Comparison of ENCODE assay signal across 13 cellular contexts in the genomic region with DNA sequence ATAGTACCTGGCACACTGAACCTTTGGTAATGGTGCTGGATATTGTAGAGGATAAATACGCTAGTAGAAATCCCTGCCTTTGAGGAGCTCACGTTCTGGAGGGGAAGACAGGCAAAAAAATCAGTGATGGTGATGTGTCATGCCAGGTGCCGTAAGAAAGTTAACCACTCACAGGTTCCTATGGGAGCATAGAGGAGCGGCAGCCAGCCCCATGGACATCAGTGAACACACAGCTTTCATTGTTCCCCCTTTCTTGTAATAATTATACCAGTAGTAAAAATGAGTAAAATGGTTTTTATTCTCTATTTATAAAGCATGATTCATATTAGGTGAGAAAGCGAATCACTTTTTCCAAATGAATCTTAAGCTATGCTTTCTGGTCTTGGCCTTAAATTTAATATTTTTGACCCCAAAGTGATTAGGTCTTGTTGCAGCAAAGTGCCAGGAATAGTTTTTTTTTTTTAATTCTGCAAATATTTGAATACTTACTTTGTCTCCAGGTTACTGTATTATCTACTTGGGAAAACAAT. TPM values are rescaled to one million over a fixed set of nuclear protein-coding genes. Genes with fewer than 3 reads are reported as not detected.
DNase-seq lines count a peak whose midpoint lies in the region; ATAC-seq and TF ChIP-seq lines count a peak whose summit lies in the region.
"Had no signal": no experiment of that assay in that cellular context is flagged by ENCODE, and none has a peak within 500 bp of the region (broad histone marks: within the 10 kb centered on the region; RNA-seq: fewer than 3 reads in every experiment).

No MANE protein-coding gene starts in this region.

- H3K9me3 Mint-ChIP-seq in activated naive CD4-positive, alpha-beta T cell treated with anti-CD3 and anti-CD28 coated beads, Interleukin-2, amount 50 U/mL, for 24 hours = no peaks in the 10 kb centered on the region
- H3K9me3 Mint-ChIP-seq in activated naive CD4-positive, alpha-beta T cell treated with anti-CD3 and anti-CD28 coated beads for 36 hours = no peaks in the 10 kb centered on the region
- no peaks in the 10 kb centered on the region for H3K9me3 Mint-ChIP-seq in stimulated activated naive CD8-positive, alpha-beta T cell treated with anti-CD3 and anti-CD28 coated beads, Interleukin-15, amount 100 ng/mL, for 72 hours
- no peaks in the 10 kb centered on the region for H3K9me3 Mint-ChIP-seq in CD4-positive, alpha-beta T cell
- H3K9me3 Mint-ChIP-seq: neural crest cell had no signal

- H3K36me3 Mint-ChIP-seq in activated naive CD4-positive, alpha-beta T cell treated with anti-CD3 and anti-CD28 coated beads, Interleukin-2, amount 50 U/mL, for 24 hours = no peaks in the 10 kb centered on the region
- no peaks in the 10 kb centered on the region for H3K36me3 Mint-ChIP-seq in activated naive CD4-positive, alpha-beta T cell treated with anti-CD3 and anti-CD28 coated beads for 36 hours (ENCODE audit: low read depth)
- no peaks in the 10 kb centered on the region for H3K36me3 Mint-ChIP-seq in CD4-positive, alpha-beta T cell (ENCODE audit: low read depth)

- no peaks in the 10 kb centered on the region for H3K27me3 ChIP-seq in upper lobe of left lung
- no peaks in the 10 kb centered on the region for H3K27me3 ChIP-seq in CD4-positive, alpha-beta T cell (ENCODE audit: control insufficient read depth, insufficient read depth, low read length)
- H3K27me3 ChIP-seq: stomach had no signal

- peak overlapping the region; percentile 30 for H3K27ac Mint-ChIP-seq in activated naive CD4-positive, alpha-beta T cell treated with anti-CD3 and anti-CD28 coated beads, Interleukin-2, amount 50 U/mL, for 24 hours
- H3K27ac Mint-ChIP-seq in activated naive CD4-positive, alpha-beta T cell treated with anti-CD3 and anti-CD28 coated beads for 36 hours = no peak overlapping the region
- peak overlapping the region; percentile 48 to 77 for H3K27ac Mint-ChIP-seq in stimulated activated naive CD8-positive, alpha-beta T cell treated with anti-CD3 and anti-CD28 coated beads, Interleukin-15, amount 100 ng/mL, for 72 hours
- no peak overlapping the region for H3K27ac Mint-ChIP-seq in CD4-positive, alpha-beta T cell

- no peak overlapping the region for H3K4me3 Mint-ChIP-seq in activated naive CD4-positive, alpha-beta T cell treated with anti-CD3 and anti-CD28 coated beads, Interleukin-2, amount 50 U/mL, for 24 hours
- no peak overlapping the region for H3K4me3 Mint-ChIP-seq in activated naive CD4-positive, alpha-beta T cell treated with anti-CD3 and anti-CD28 coated beads for 36 hours
- H3K4me3 Mint-ChIP-seq in stimulated activated naive CD8-positive, alpha-beta T cell treated with anti-CD3 and anti-CD28 coated beads, Interleukin-15, amount 100 ng/mL, for 72 hours = peak overlapping the region in 1 of 2 donors; percentile 43
- H3K4me3 Mint-ChIP-seq in CD4-positive, alpha-beta T cell = no peak overlapping the region
- H3K4me3 Mint-ChIP-seq: H9 had no signal

- no peak overlapping the region for H3K27ac ChIP-seq in upper lobe of left lung
- H3K27ac ChIP-seq in CD4-positive, alpha-beta T cell (ENCODE audit: low read depth, low read length) = no peak overlapping the region
- H3K27ac ChIP-seq: epithelial cell of prostate had no signal

- ATAC-seq in HG02623 (IDR thresholded peaks at IDR 0.05; ENCODE audit: unreplicated experiment) (peak; percentile 22), upper lobe of left lung (ENCODE audit: low FRiP score in 2 of 2) (no peak)
- ATAC-seq in stimulated activated naive CD8-positive, alpha-beta T cell treated with anti-CD3 and anti-CD28 coated beads, Interleukin-15, amount 100 ng/mL, for 72 hours = peak; percentile 48
- ATAC-seq in CD4-positive, alpha-beta T cell (ENCODE audit: poor library complexity) = no peak

- POLR2A ChIA-PET in CD4-positive, alpha-beta T cell (lab: Charles Lee) = no interaction called here

- no peak overlapping the region for H3K4me3 ChIP-seq in upper lobe of left lung
- H3K4me3 ChIP-seq: stomach had no signal

- peaks cover 4 to 12% (median 8%) of the 10 kb centered on the region in 4 donors for H3K4me1 ChIP-seq in upper lobe of left lung

- WGBS in upper lobe of left lung, 2 donors = 57 to 61% methylated on average over 5 of the region's 5 CpGs

- no peaks in the 10 kb centered on the region for H3K9me3 ChIP-seq in upper lobe of left lung
- no peaks in the 10 kb centered on the region for H3K9me3 ChIP-seq in CD4-positive, alpha-beta T cell (ENCODE audit: control insufficient read depth, low read length)
- H3K9me3 ChIP-seq: stomach had no signal

- no peak for TF ChIP-seq EP300 in upper lobe of left lung (IDR thresholded peaks at IDR 0.05)

- no peak for DNase-seq in activated naive CD4-positive, alpha-beta T cell treated with anti-CD3 and anti-CD28 coated beads for 36 hours
- DNase-seq in OCI-M1 (lab: John Stamatoyannopoulos, UW) (peak; percentile 79), upper lobe of left lung (no peak), EL (no peak)
- no peak for DNase-seq in stimulated activated naive CD8-positive, alpha-beta T cell treated with anti-CD3 and anti-CD28 coated beads, Interleukin-15, amount 100 ng/mL, for 72 hours
- no peak for DNase-seq in CD4-positive, alpha-beta T cell
- DNase-seq: activated CD4-positive, alpha-beta T cell treated with anti-CD3 and anti-CD28 coated beads, Interleukin-2, amount 50 U/mL, for 48 hours; H9; stomach had no signal

- no peak for TF ChIP-seq POLR2A in upper lobe of left lung (IDR thresholded peaks at IDR 0.05)

- TF ChIP-seq CTCF in upper lobe of left lung (IDR thresholded peaks at IDR 0.05) = no peak
- TF ChIP-seq CTCF in CD4-positive, alpha-beta T cell (IDR thresholded peaks at IDR 0.05) = no peak

- peaks cover 19% of the 10 kb centered on the region for H3K4me1 Mint-ChIP-seq in activated naive CD4-positive, alpha-beta T cell treated with anti-CD3 and anti-CD28 coated beads, Interleukin-2, amount 50 U/mL, for 24 hours
- peaks cover 21% of the 10 kb centered on the region for H3K4me1 Mint-ChIP-seq in activated naive CD4-positive, alpha-beta T cell treated with anti-CD3 and anti-CD28 coated beads for 36 hours (ENCODE audit: low read depth)
- peaks cover 21% of the 10 kb centered on the region for H3K4me1 Mint-ChIP-seq in stimulated activated naive CD8-positive, alpha-beta T cell treated with anti-CD3 and anti-CD28 coated beads, Interleukin-15, amount 100 ng/mL, for 72 hours
- peaks cover 15% of the 10 kb centered on the region for H3K4me1 Mint-ChIP-seq in CD4-positive, alpha-beta T cell (ENCODE audit: low read depth)

- CTCF ChIA-PET in activated naive CD4-positive, alpha-beta T cell treated with anti-CD3 and anti-CD28 coated beads for 36 hours (lab: Charles Lee) = interaction anchor here (0.7 to 1.2 kb wide), 6 partner anchors 9 to 261 kb away, joined by 3 to 8 read pairs (median 4); no protein-coding TSS in a partner anchor
- CTCF ChIA-PET in CD4-positive, alpha-beta T cell (lab: Charles Lee) = interaction anchor here (2.4 kb wide), 1 partner anchor 70 kb away, joined by 9 read pairs; no protein-coding TSS in a partner anchor

- intact Hi-C loops in activated naive CD4-positive, alpha-beta T cell treated with anti-CD3 and anti-CD28 coated beads for 36 hours (cut with micrococcal nuclease) = no loop called here
- intact Hi-C loops in CD4-positive, alpha-beta T cell (cut with DNase I, micrococcal nuclease) = no loop called here

- no peaks in the 10 kb centered on the region for H3K36me3 ChIP-seq in upper lobe of left lung
- H3K36me3 ChIP-seq: stomach had no signal

- H3K27me3 Mint-ChIP-seq in activated naive CD4-positive, alpha-beta T cell treated with anti-CD3 and anti-CD28 coated beads, Interleukin-2, amount 50 U/mL, for 24 hours = no peaks in the 10 kb centered on the region
- H3K27me3 Mint-ChIP-seq in activated naive CD4-positive, alpha-beta T cell treated with anti-CD3 and anti-CD28 coated beads for 36 hours (ENCODE audit: low read depth) = no peaks in the 10 kb centered on the region
- H3K27me3 Mint-ChIP-seq in stimulated activated naive CD8-positive, alpha-beta T cell treated with anti-CD3 and anti-CD28 coated beads, Interleukin-15, amount 100 ng/mL, for 72 hours = no peaks in the 10 kb centered on the region
- H3K27me3 Mint-ChIP-seq in CD4-positive, alpha-beta T cell = no peaks in the 10 kb centered on the region

RNA-seq across cellular contexts. Expression of a gene that starts 57.9 kb away (rescaled TPM):
- total RNA-seq in activated naive CD4-positive, alpha-beta T cell treated with anti-CD3 and anti-CD28 coated beads for 36 hours = 10 to 100 TPM; 15.9 to 18.3 TPM
- 10 to 100 TPM; 23.3 to 72.3 (median 28.5) TPM for total RNA-seq in upper lobe of left lung
- 10 to 100 TPM; 16.5 to 19.5 TPM for total RNA-seq in CD4-positive, alpha-beta T cell

Comparison
In these comparisons a context has a peak if more than half of its experiments do, and no peak if none do; other contexts are left out.
1. H3K27ac Mint-ChIP-seq: peak in activated naive CD4-positive, alpha-beta T cell treated with anti-CD3 and anti-CD28 coated beads, Interleukin-2, amount 50 U/mL, for 24 hours (single experiment) and stimulated activated naive CD8-positive, alpha-beta T cell treated with anti-CD3 and anti-CD28 coated beads, Interleukin-15, amount 100 ng/mL, for 72 hours (2 of 2); none in activated naive CD4-positive, alpha-beta T cell treated with anti-CD3 and anti-CD28 coated beads for 36 hours (single experiment) and CD4-positive, alpha-beta T cell (single experiment).
2. ATAC-seq: peak in HG02623 (single experiment) and stimulated activated naive CD8-positive, alpha-beta T cell treated with anti-CD3 and anti-CD28 coated beads, Interleukin-15, amount 100 ng/mL, for 72 hours (single experiment); none in upper lobe of left lung (0 of 2) and CD4-positive, alpha-beta T cell (single experiment).